Comparison of ENCODE assay signal across 10 cellular contexts in genomic region chr6:4788953-4789584, GRCh38. TPM values are rescaled to one million over a fixed set of nuclear protein-coding genes. Genes with fewer than 3 reads are reported as not detected.
DNase-seq lines count a peak whose midpoint lies in the region; ATAC-seq, FAIRE-seq and TF ChIP-seq lines count a peak whose summit lies in the region.
"Had no signal": no experiment of that assay in that cellular context is flagged by ENCODE, and none has a peak within 500 bp of the region (broad histone marks: within the 10 kb centered on the region; RNA-seq: fewer than 3 reads in every experiment).

No MANE protein-coding gene starts in this region.

- in situ Hi-C loops in GM12878 (cut with MboI) = no loop called here

- H4K20me1 ChIP-seq in GM12878 (ENCODE audit: control insufficient read depth, insufficient read depth) = no peaks in the 10 kb centered on the region; the same call in 1 of the 2 replicates

- H3K9me3 ChIP-seq in GM12878 (replicated peaks; ENCODE audit: control insufficient read depth, insufficient read depth, low read length) (no peaks in the 10 kb centered on the region; the same call in 2 of the 3 replicates), MG63 (no peaks in the 10 kb centered on the region), adrenal gland (replicated peaks in 1 of 3) (no peaks in the 10 kb centered on the region)

- peak overlapping the region; percentile 88 for H3K4me2 ChIP-seq in GM12878 (ENCODE audit: control insufficient read depth, insufficient read depth)

- RAD21 ChIA-PET in GM12878 (lab: Charles Lee; ENCODE audit: unreplicated experiment) = interaction anchor here (1.2 to 3.9 kb wide), 8 partner anchors 9 to 119 kb away, joined by 3 to 49 read pairs (median 12); partner anchors contain the start of gene CDYL

- SMC1A ChIA-PET in GM12878 (lab: Charles Lee; ENCODE audit: uncharacterized antibody, unreplicated experiment) = interaction anchor here (0.7 to 4.2 kb wide), 9 partner anchors 8 to 119 kb away, joined by 3 to 89 read pairs (median 6); no protein-coding TSS in a partner anchor

- 14% methylated on average over 16 of the region's 16 CpGs for WGBS in GM12878 (ENCODE audit: insufficient coverage, insufficient replicate concordance, low lambda C conversion rate, missing lambda C conversion rate)
- WGBS in adrenal gland, 4 donors = 87 to 90% (median 88%) methylated on average over 11 to 16 of the region's 16 CpGs

- peak; percentile 21; the same call in 1 of the 2 replicates for TF ChIP-seq RAD21 in GM12878 (IDR thresholded peaks at IDR 0.05; ENCODE audit: insufficient read depth, low read depth, low read length)

- no peak overlapping the region for H2AFZ ChIP-seq in GM12878 (ENCODE audit: control insufficient read depth, low read depth, low read length)

- H3K36me3 ChIP-seq in GM12878 (ENCODE audit: control insufficient read depth in 2 of 2, insufficient read depth in 2 of 2, low read length in 1 of 2) (peaks cover 0 to 4% of the 10 kb centered on the region in 2 experiments; a peak in 3 of 4 replicates), MG63 (no peaks in the 10 kb centered on the region), adrenal gland (replicated peaks in 1 of 2) (no peaks in the 10 kb centered on the region)

- POLR2A ChIA-PET in GM12878 (lab: Charles Lee) = interaction anchor here (0.6 to 3.5 kb wide), 4 partner anchors 8 to 22 kb away, joined by 3 to 47 read pairs (median 20); no protein-coding TSS in a partner anchor

- no peak for TF ChIP-seq POLR2A in GM12878 (IDR thresholded peaks at IDR 0.05; ENCODE audit: low read depth, low read length)
- TF ChIP-seq POLR2A in adrenal gland (IDR thresholded peaks at IDR 0.05) = no peak

- DNase-seq in GM12864 (ENCODE audit: low read depth) = no peak
- no peak for DNase-seq in GM12878 (ENCODE audit: low read depth, low spot score)
- DNase-seq in MG63 = no peak
- no peak for DNase-seq in superior temporal gyrus (ENCODE audit: extremely low spot score)
- DNase-seq in left cardiac atrium = no peak
- no peak for DNase-seq in adrenal gland
- DNase-seq: activated T-cell treated with anti-CD3 and anti-CD28 coated beads, Interleukin-2, amount 50 U/mL, for 1 hour; CD4-positive, alpha-beta memory T cell had no signal

- H3K27me3 ChIP-seq in GM12878 (replicated peaks in 1 of 2; ENCODE audit: control insufficient read depth in 2 of 2, insufficient read depth in 2 of 2, low read length in 1 of 2) = no peaks in the 10 kb centered on the region
- H3K27me3 ChIP-seq in MG63 = no peaks in the 10 kb centered on the region
- no peaks in the 10 kb centered on the region for H3K27me3 ChIP-seq in adrenal gland

- H3K9ac ChIP-seq in GM12878 (ENCODE audit: control insufficient read depth, insufficient read depth, low read length) = peak overlapping the region; percentile 2; the same call in 1 of the 2 replicates

- H3K4me3 ChIP-seq in GM12864 (ENCODE audit: low read depth, low read length) (peak overlapping the region; percentile 8), GM12878 (peak overlapping the region; percentile 53; the same call in 1 of the 2 replicates), MG63 (no peak overlapping the region), adrenal gland (no peak overlapping the region)

- peak overlapping the region; percentile 42 for H3K27ac ChIP-seq in GM12878 (ENCODE audit: control insufficient read depth, insufficient read depth)
- no peak overlapping the region for H3K27ac ChIP-seq in adrenal gland

- peak; percentile 83 for ATAC-seq in GM19455 (IDR thresholded peaks at IDR 0.05; ENCODE audit: unreplicated experiment)
- ATAC-seq in HG03045 (IDR thresholded peaks at IDR 0.05; ENCODE audit: unreplicated experiment) = peak; percentile 96
- peak; percentile 97 for ATAC-seq in GM12878
- ATAC-seq in left cardiac atrium = no peak

- no peak for TF ChIP-seq EP300 in GM12878 (IDR thresholded peaks at IDR 0.05; ENCODE audit: borderline replicate concordance in 1 of 2, control insufficient read depth in 1 of 2, low read depth in 2 of 2, low read length in 2 of 2)

- peaks cover 90% of the 10 kb centered on the region for H3K79me2 ChIP-seq in GM12878 (ENCODE audit: control insufficient read depth, insufficient read depth, low read length)

- intact Hi-C loops in GM12878 (cut with micrococcal nuclease; ENCODE audit: unreplicated experiment) = loop anchor here (10.0 kb wide), 1 partner anchor 764 kb away; a partner anchor contains a TSS
- intact Hi-C loops in left cardiac atrium (cut with DNase I) = no loop called here
- intact Hi-C loops in adrenal gland (cut with DNase I) = loop anchor here in 1 of 2 donors (5.0 kb wide), 1 partner anchor 143 kb away; no protein-coding TSS in a partner anchor

- peak; percentile 79 for FAIRE-seq in GM12878 (lab: Jason Lieb, UNC)

- TF ChIP-seq CTCF in GM12864 (IDR thresholded peaks at IDR 0.05; ENCODE audit: low read depth, low read length, missing control alignments) (peak; percentile 69), GM12878 (IDR thresholded peaks at IDR 0.05 in 2 of 3, conservative IDR thresholded peaks at IDR 0.05 in 1 of 3; ENCODE audit: control insufficient read depth in 2 of 3, extremely low read depth in 1 of 3, insufficient read depth in 1 of 3, low read depth in 3 of 3, low read length in 3 of 3) (peak; percentile 39 to 69 (median 43)), adrenal gland (IDR thresholded peaks at IDR 0.05) (no peak)

- BruUV-seq in GM12878 (replicated peaks; lab: Mats Ljungman, UMichigan) = no TSS peak

- H3K4me1 ChIP-seq in GM12878 (ENCODE audit: control insufficient read depth, insufficient read depth, low read length) (peaks cover 27% of the 10 kb centered on the region), adrenal gland (replicated peaks in 1 of 2) (peaks cover 0 to 4% of the 10 kb centered on the region in 2 donors)

- CTCF ChIA-PET in GM12878 (lab: Yijun Ruan, JAX) = interaction anchor here (0.7 to 3.7 kb wide), 8 partner anchors 8 to 131 kb away, joined by 3 to 78 read pairs (median 4); no protein-coding TSS in a partner anchor

TF ChIP-seq in GM12878, 131 proteins besides CTCF, POLR2A, EP300 and RAD21 (continues in another document):
- TF ChIP-seq SUPT20H (IDR thresholded peaks at IDR 0.05; ENCODE audit: borderline replicate concordance, control insufficient read depth, low read depth, low read length) (no peak), TCF12 (IDR thresholded peaks at IDR 0.05; ENCODE audit: low read depth, low read length) (peak; percentile 55; the same call in 1 of the 2 replicates), ATF2 (IDR thresholded peaks at IDR 0.05; ENCODE audit: low read length) (no peak), MTA3 (IDR thresholded peaks at IDR 0.05; ENCODE audit: borderline replicate concordance, low read length) (no peak; the same call in 1 of the 2 replicates), POU2F2 (IDR thresholded peaks at IDR 0.05; ENCODE audit: borderline replicate concordance, low read depth, low read length) (no peak), GATAD2B (conservative IDR thresholded peaks at IDR 0.05; ENCODE audit: low read depth) (0 out of 2 replicates have a peak, but pooled peaks have one; percentile 28), SRF (IDR thresholded peaks at IDR 0.05; ENCODE audit: low read depth in 2 of 2, low read length in 2 of 2) (no peak), RAD51 (IDR thresholded peaks at IDR 0.05) (no peak), HCFC1 (IDR thresholded peaks at IDR 0.05; ENCODE audit: low read length) (no peak), PAX8 (IDR thresholded peaks at IDR 0.05) (no peak), LARP7 (IDR thresholded peaks at IDR 0.05) (peak; percentile 17; the same call in 1 of the 2 replicates), EZH2 (IDR thresholded peaks at IDR 0.05; ENCODE audit: borderline replicate concordance, control insufficient read depth, low read depth, low read length) (no peak), SP1 (IDR thresholded peaks at IDR 0.05; ENCODE audit: low read depth, low read length) (no peak), EGR1 (IDR thresholded peaks at IDR 0.05; ENCODE audit: borderline replicate concordance in 1 of 2, low read depth in 2 of 2, low read length in 2 of 2) (no peak), STAT1 (conservative IDR thresholded peaks at IDR 0.05) (no peak), IRF4 (IDR thresholded peaks at IDR 0.05; ENCODE audit: low read depth, low read length) (peak; percentile 53; the same call in 1 of the 2 replicates), HDGF (IDR thresholded peaks at IDR 0.05) (peak; percentile 71; the same call in 1 of the 2 replicates)

RNA-seq across cellular contexts. Expression of gene CDYL, which starts 12.9 kb away (rescaled TPM):
- 88.3 and 101 TPM in 2 replicates for total RNA-seq in GM12878 (2013; cell fraction: nucleolus; rRNA removed)
- total RNA-seq in GM12878 (2014; rRNA removed) (26.2 and 27.7 TPM in 2 replicates), GM12878 (2014; rRNA removed; fragmentation: Illumina TruSeq; extraction: Trizol) (53.0 and 53.7 TPM in 2 replicates), GM12878 (2021) (61.2 and 61.3 TPM in 2 replicates), left cardiac atrium (10 to 100 TPM; 26.9 to 31.2 TPM), adrenal gland (10 to 100 TPM; 19.5 to 37.4 (median 26.4) TPM)
- polyA plus RNA-seq in GM12878 (2011; ENCODE audit: low read depth) = 10.0 TPM
- polyA plus RNA-seq in GM12878 (2011; rRNA removed) (60.7 and 75.4 TPM in 2 replicates), GM12878 (2014; fragmentation: Illumina TruSeq; extraction: Trizol) (39.0 and 45.0 TPM in 2 replicates), GM12878 (2014; fragmentation: Nextera tagmentation; extraction: Ambion mirVana) (10 to 100 TPM; 11.2 to 15.3 TPM), GM12878 (2014; rRNA removed) (26.8 and 30.8 TPM in 2 replicates), GM12878 (2016; fragmentation: Nextera tagmentation; extraction: Ambion mirVana) (10 to 100 TPM in 1 of 2 experiments, 1 to 10 TPM in 1; 9.3 to 11.3 TPM), adrenal gland (10 to 100 TPM in 1 of 3 donors, 1 to 10 TPM in 2; 3.3 to 13.3 (median 6.0) TPM)
- 30.0 and 34.2 TPM in 2 replicates for polyA plus RNA-seq in GM12878 (2011; cell fraction: cytosol; rRNA removed)
- polyA plus RNA-seq in GM12878 (2011; cell fraction: nucleus; rRNA removed) = 49.5 and 53.2 TPM in 2 replicates
- polyA plus RNA-seq in GM12878 (2012) = 13.4 and 16.6 TPM in 2 replicates
- 244 and 245 TPM in 2 replicates for polyA minus RNA-seq in GM12878 (2011; rRNA and poly(A)+ RNA removed)
- 102 and 113 TPM in 2 replicates for polyA minus RNA-seq in GM12878 (2011; cell fraction: cytosol; rRNA and poly(A)+ RNA removed)
- polyA minus RNA-seq in GM12878 (2011; cell fraction: nucleus; rRNA and poly(A)+ RNA removed) = 33.6 and 50.4 TPM in 2 replicates
- total RNA-seq in MG63 (2014; rRNA removed; shearing (Covaris generic); ENCODE audit: low replicate concordance) = 21.5 and 26.8 TPM in 2 replicates

Comparison
In these comparisons a context has a peak if more than half of its experiments do, and no peak if none do; other contexts are left out.
1. H3K4me3 ChIP-seq: peak in GM12864 (single experiment) and GM12878 (single experiment); none in MG63 (single experiment) and adrenal gland (0 of 4).
2. CTCF ChIP-seq: peak in GM12864 (single experiment) and GM12878 (3 of 3); none in adrenal gland (0 of 6).
3. ATAC-seq: peak in GM19455 (single experiment), HG03045 (single experiment) and GM12878 (single experiment); none in left cardiac atrium (0 of 2).